Comparison of ENCODE assay signal across 18 cellular contexts in genomic region chr5:135660826-135661555, GRCh38.
DNase-seq lines count a peak whose midpoint lies in the region; ATAC-seq, FAIRE-seq and TF ChIP-seq lines count a peak whose summit lies in the region.
"Had no signal": no experiment of that assay in that cellular context is flagged by ENCODE, and none has a peak within 500 bp of the region (broad histone marks: within the 10 kb centered on the region; RNA-seq: fewer than 3 reads in every experiment).

No MANE protein-coding gene starts in this region.

- peaks cover 8% of the 10 kb centered on the region for H3K36me3 Mint-ChIP-seq in GM23338 (ENCODE audit: low read depth)
- no peaks in the 10 kb centered on the region for H3K36me3 Mint-ChIP-seq in effector memory CD8-positive, alpha-beta T cell (ENCODE audit: insufficient read depth)

- no peak for TF ChIP-seq POLR2A in esophagus muscularis mucosa (IDR thresholded peaks at IDR 0.05; ENCODE audit: low read depth)

- no peak for FAIRE-seq in HTR-8/SVneo (lab: Jason Lieb, UNC)
- FAIRE-seq: TTC549 had no signal

- no peak for TF ChIP-seq EP300 in esophagus muscularis mucosa (IDR thresholded peaks at IDR 0.05)
- TF ChIP-seq EP300 in neural cell (conservative IDR thresholded peaks at IDR 0.05; ENCODE audit: poor library complexity, severe bottlenecking) = peak; percentile 30

- ATAC-seq in GM23338 = peak; percentile 32; the same call in 2 of the 3 replicates
- no peak for ATAC-seq in GM18520 (IDR thresholded peaks at IDR 0.05; ENCODE audit: unreplicated experiment)
- no peak for ATAC-seq in effector memory CD8-positive, alpha-beta T cell (replicated peaks)
- ATAC-seq: naive thymus-derived CD8-positive, alpha-beta T cell had no signal

- peaks cover 13% of the 10 kb centered on the region for H3K4me1 Mint-ChIP-seq in GM23338
- no peaks in the 10 kb centered on the region for H3K4me1 Mint-ChIP-seq in effector memory CD8-positive, alpha-beta T cell (ENCODE audit: low read depth in 2 of 2)
- H3K4me1 Mint-ChIP-seq: central memory CD8-positive, alpha-beta T cell had no signal

- H3K9ac ChIP-seq in neural cell (ENCODE audit: low read length) = no peak overlapping the region

- intact Hi-C loops in esophagus muscularis mucosa (cut with DNase I) = no loop called here

- H3K4me2 ChIP-seq in GM23338 = no peak overlapping the region
- no peak overlapping the region for H3K4me2 ChIP-seq in neural cell (ENCODE audit: low read length)

- TF ChIP-seq CTCF in GM23338 (conservative IDR thresholded peaks at IDR 0.05; ENCODE audit: low read depth in 2 of 2) = no peak
- TF ChIP-seq CTCF in esophagus muscularis mucosa (IDR thresholded peaks at IDR 0.05) = no peak
- peak; percentile 10 for TF ChIP-seq CTCF in neural cell (IDR thresholded peaks at IDR 0.05; ENCODE audit: poor library complexity, severe bottlenecking)

- H3K27ac Mint-ChIP-seq in GM23338 = no peak overlapping the region
- no peak overlapping the region for H3K27ac Mint-ChIP-seq in effector memory CD8-positive, alpha-beta T cell
- H3K27ac Mint-ChIP-seq: activated naive CD4-positive, alpha-beta T cell treated with anti-CD3 and anti-CD28 coated beads for 36 hours; CD4-positive, alpha-beta T cell; naive thymus-derived CD8-positive, alpha-beta T cell had no signal

- peaks cover 4% of the 10 kb centered on the region for H3K9me2 ChIP-seq in GM23338 (ENCODE audit: insufficient read depth)
- H3K9me2 ChIP-seq in neural cell (ENCODE audit: insufficient read depth, low read length) = no peaks in the 10 kb centered on the region

- 62% methylated on average over 2 of the region's 3 CpGs for WGBS in esophagus muscularis mucosa

- no peak overlapping the region for H3K4me3 Mint-ChIP-seq in GM23338
- H3K4me3 Mint-ChIP-seq in effector memory CD8-positive, alpha-beta T cell = no peak overlapping the region
- H3K4me3 Mint-ChIP-seq: activated naive CD4-positive, alpha-beta T cell treated with anti-CD3 and anti-CD28 coated beads for 36 hours; CD4-positive, alpha-beta T cell; central memory CD8-positive, alpha-beta T cell; naive thymus-derived CD8-positive, alpha-beta T cell had no signal

- DNase-seq in GM23338 (ENCODE audit: low spot score) = peak; percentile 8
- DNase-seq in NCI-H345 treated with DMSO at 0.1 percent for 48 hours (lab: John Stamatoyannopoulos, UW; ENCODE audit: unreplicated experiment) = peak; percentile 10
- peak; percentile 86 for DNase-seq in esophagus muscularis mucosa (ENCODE audit: extremely low spot score)
- no peak for DNase-seq in activated CD4-positive, CD25-positive, alpha-beta regulatory T cell (lab: John Stamatoyannopoulos, UW)
- DNase-seq in HTR-8/SVneo (ENCODE audit: insufficient read length, low spot score) = no peak
- DNase-seq in effector memory CD8-positive, alpha-beta T cell = no peak
- DNase-seq: activated naive CD4-positive, alpha-beta T cell treated with anti-CD3 and anti-CD28 coated beads for 36 hours; CD4-positive, alpha-beta T cell; IMR-90; naive thymus-derived CD8-positive, alpha-beta T cell; NCI-H2029; testis had no signal

- no peak for TF ChIP-seq RAD21 in neural cell (conservative IDR thresholded peaks at IDR 0.05)

- H3K4me3 ChIP-seq in GM23338 = no peak overlapping the region
- H3K4me3 ChIP-seq in esophagus muscularis mucosa = no peak overlapping the region
- H3K4me3 ChIP-seq in neural cell (ENCODE audit: low read length) = peak overlapping the region; percentile 1
- H3K4me3 ChIP-seq: skin epidermis, testis had no signal

- H3F3A ChIP-seq in GM23338 (replicated peaks; ENCODE audit: low read depth) (no peaks in the 10 kb centered on the region), neural cell (ENCODE audit: insufficient read depth, low read length, poor library complexity, severe bottlenecking) (no peaks in the 10 kb centered on the region)

- H2AFZ ChIP-seq in GM23338 = peak overlapping the region; percentile 56; the same call in 1 of the 2 replicates
- no peak overlapping the region for H2AFZ ChIP-seq in neural cell (ENCODE audit: low read depth, low read length)

- H3K27ac ChIP-seq in GM23338 (ENCODE audit: low read depth) (no peak overlapping the region), esophagus muscularis mucosa (replicated peaks in 1 of 4) (no peak overlapping the region), neural cell (ENCODE audit: low read length) (peak overlapping the region; percentile 45)
- H3K27ac ChIP-seq: RWPE1, testis had no signal

- peaks cover 10% of the 10 kb centered on the region for H3K9me3 Mint-ChIP-seq in GM23338
- H3K9me3 Mint-ChIP-seq in effector memory CD8-positive, alpha-beta T cell = peaks cover 4 to 9% of the 10 kb centered on the region in 2 donors

- no peaks in the 10 kb centered on the region for H3K27me3 ChIP-seq in GM23338 (ENCODE audit: insufficient read depth)
- H3K27me3 ChIP-seq in esophagus muscularis mucosa = no peaks in the 10 kb centered on the region
- no peaks in the 10 kb centered on the region for H3K27me3 ChIP-seq in neural cell (ENCODE audit: insufficient read depth, low read depth, low read length)
- H3K27me3 ChIP-seq: testis had no signal

- H3K36me3 ChIP-seq in GM23338 (ENCODE audit: insufficient read depth) (no peaks in the 10 kb centered on the region), esophagus muscularis mucosa (no peaks in the 10 kb centered on the region), neural cell (ENCODE audit: insufficient read depth, low read length) (no peaks in the 10 kb centered on the region)

- no peaks in the 10 kb centered on the region for H3K27me3 Mint-ChIP-seq in GM23338 (ENCODE audit: insufficient read depth, low read depth, poor library complexity)
- peaks cover 16 to 42% of the 10 kb centered on the region in 2 donors for H3K27me3 Mint-ChIP-seq in effector memory CD8-positive, alpha-beta T cell

- H3K9me3 ChIP-seq in esophagus muscularis mucosa (peaks cover 0 to 6% (median 2%) of the 10 kb centered on the region in 4 donors), neural cell (ENCODE audit: low read length) (no peaks in the 10 kb centered on the region)
- H3K9me3 ChIP-seq: testis had no signal

- H4K20me1 ChIP-seq in GM23338 (replicated peaks; ENCODE audit: insufficient read depth) (no peaks in the 10 kb centered on the region), neural cell (ENCODE audit: insufficient read depth) (no peaks in the 10 kb centered on the region)

- no peaks in the 10 kb centered on the region for H3K4me1 ChIP-seq in GM23338 (ENCODE audit: insufficient read depth)
- no peaks in the 10 kb centered on the region for H3K4me1 ChIP-seq in esophagus muscularis mucosa
- H3K4me1 ChIP-seq: testis had no signal

- no peaks in the 10 kb centered on the region for H3K79me2 ChIP-seq in GM23338 (replicated peaks; ENCODE audit: insufficient read depth)
- no peaks in the 10 kb centered on the region for H3K79me2 ChIP-seq in neural cell (replicated peaks; ENCODE audit: insufficient read depth, low read length)

TF ChIP-seq in GM23338, 12 proteins besides CTCF, POLR2A, EP300 and RAD21 (continues in another document):
- TF ChIP-seq EZH2phosphoT487 (IDR thresholded peaks at IDR 0.05; ENCODE audit: unreplicated experiment) = no peak
- TF ChIP-seq EZH2 (IDR thresholded peaks at IDR 0.05; ENCODE audit: low read depth, unreplicated experiment) = no peak

TF ChIP-seq in neural cell, 6 proteins besides CTCF, POLR2A, EP300 and RAD21:
- TF ChIP-seq SMC3 (conservative IDR thresholded peaks at IDR 0.05; ENCODE audit: poor library complexity) = no peak

Comparison
In these comparisons a context has a peak if more than half of its experiments do, and no peak if none do; other contexts are left out.
1. DNase-seq: peak in GM23338 (single experiment), NCI-H345 treated with DMSO at 0.1 percent for 48 hours (single experiment) and esophagus muscularis mucosa (single experiment); none in activated CD4-positive, CD25-positive, alpha-beta regulatory T cell (0 of 4), HTR-8/SVneo (single experiment) and effector memory CD8-positive, alpha-beta T cell (0 of 3).